ENCODE assay signal across 34 cellular contexts in the genomic region with DNA sequence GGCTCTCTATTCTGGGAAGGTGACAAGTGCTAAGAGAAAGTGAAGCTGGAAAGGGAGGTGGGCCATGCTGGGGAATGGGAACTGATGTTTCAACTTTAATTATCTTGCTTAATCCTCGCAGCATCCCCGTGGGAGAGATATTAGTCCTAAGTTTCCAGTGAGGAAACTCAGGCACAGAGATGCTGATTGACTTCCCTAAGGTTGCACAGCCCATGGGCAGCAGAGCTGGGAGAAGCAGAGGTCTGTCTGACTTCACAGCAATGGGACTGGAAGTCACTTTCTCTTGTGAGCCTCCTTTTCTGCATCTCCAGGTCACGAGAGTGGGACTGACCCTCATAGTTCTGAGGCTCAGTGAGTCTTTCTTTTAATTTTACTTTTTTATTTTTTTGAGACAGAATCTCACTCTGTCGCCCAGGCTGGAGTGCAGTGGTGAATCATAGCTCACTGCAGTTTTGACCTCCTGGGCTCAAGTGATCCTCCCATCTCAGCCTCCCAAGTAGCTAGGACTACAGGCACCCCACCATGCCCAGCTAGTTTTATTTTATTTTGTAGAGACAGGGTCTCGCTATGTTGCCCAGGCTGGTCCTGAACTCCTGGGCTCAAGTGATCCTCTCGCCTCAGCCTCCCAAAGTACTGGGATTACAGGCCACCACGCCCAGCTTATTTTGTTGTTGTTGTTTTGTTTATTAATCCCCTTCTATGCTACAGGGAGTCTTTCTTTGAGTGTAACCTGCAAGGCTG. TPM values are rescaled to one million over a fixed set of nuclear protein-coding genes. Genes with fewer than 3 reads are reported as not detected.
"Had no signal": no experiment of that assay in that cellular context is flagged by ENCODE, and none has a peak within 500 bp of the region (broad histone marks: within the 10 kb centered on the region; RNA-seq: fewer than 3 reads in every experiment).

No MANE protein-coding gene starts in this region.

- H3K9me3 ChIP-seq: left ventricle myocardium inferior, mucosa of descending colon, pancreas, sigmoid colon, suprapubic skin, tibial artery, upper lobe of right lung had no signal

- H3K27me3 Mint-ChIP-seq: activated T-helper 17 cell treated with anti-CD3 and anti-CD28 coated beads, Interleukin-2, amount 50 U/mL, for 72 hours had no signal

- H3K27ac Mint-ChIP-seq: activated naive CD4-positive, alpha-beta T cell treated with anti-CD3 and anti-CD28 coated beads, Interleukin-2, amount 50 U/mL, for 72 hours; activated T-helper 17 cell treated with anti-CD3 and anti-CD28 coated beads, Interleukin-2, amount 50 U/mL, for 72 hours; nephron had no signal

- DNase-seq: activated CD4-positive, alpha-beta T cell treated with anti-CD3 and anti-CD28 coated beads for 48 hours; activated CD4-positive, alpha-beta T cell treated with anti-CD3 and anti-CD28 coated beads, Interleukin-2, amount 50 U/mL, for 48 hours; activated CD8-positive, alpha-beta memory T cell treated with anti-CD3 and anti-CD28 coated beads, Interleukin-2, amount 50 U/mL, for 4 hours; activated naive CD4-positive, alpha-beta T cell; activated T-cell treated with anti-CD3 and anti-CD28 coated beads, Interleukin-2, amount 50 U/mL, for 1 hour; effector memory CD4-positive, alpha-beta T cell; islet precursor cell; left ventricle myocardium inferior; mesendoderm; mucosa of descending colon; sigmoid colon; stimulated activated CD4-positive, alpha-beta T cell treated with anti-CD3 and anti-CD28 coated beads, Interleukin-1b, Interleukin-23, amount 100 ng/mL, for 48 hours; stimulated activated naive CD4-positive, alpha-beta T cell; T-helper 9 cell; WERI-Rb-1 had no signal

- H3K4me3 Mint-ChIP-seq: activated T-helper 17 cell treated with anti-CD3 and anti-CD28 coated beads, Interleukin-2, amount 50 U/mL, for 72 hours; nephron had no signal

- H3K36me3 ChIP-seq: left ventricle myocardium inferior, pancreas, sigmoid colon, suprapubic skin, tibial artery, upper lobe of right lung, WERI-Rb-1 had no signal

- H3K4me1 ChIP-seq: left ventricle myocardium inferior, psoas muscle, sigmoid colon, suprapubic skin, tibial artery, upper lobe of right lung had no signal

- H3K27ac ChIP-seq: dorsolateral prefrontal cortex, left ventricle myocardium inferior, pancreas, psoas muscle, sigmoid colon, suprapubic skin, tibial artery, upper lobe of right lung, WERI-Rb-1 had no signal

- H3K9me3 Mint-ChIP-seq: activated naive CD4-positive, alpha-beta T cell treated with anti-CD3 and anti-CD28 coated beads, Interleukin-2, amount 50 U/mL, for 72 hours; activated T-helper 17 cell treated with anti-CD3 and anti-CD28 coated beads, Interleukin-2, amount 50 U/mL, for 72 hours; nephron had no signal

- H3K4me3 ChIP-seq: dorsolateral prefrontal cortex, left ventricle myocardium inferior, lung, mucosa of descending colon, pancreas, psoas muscle, sigmoid colon, suprapubic skin, tibial artery, upper lobe of right lung had no signal

- FAIRE-seq: bronchial epithelial cell, colon, frontal cortex, pancreas, small intestine, TTC549 had no signal

- H3K36me3 Mint-ChIP-seq: activated naive CD4-positive, alpha-beta T cell treated with anti-CD3 and anti-CD28 coated beads, Interleukin-2, amount 50 U/mL, for 72 hours had no signal

- ATAC-seq: activated CD4-positive, CD25-positive, alpha-beta regulatory T cell treated with anti-CD3 and anti-CD28 coated beads, Interleukin-2, amount 50 U/mL, for 24 hours; activated T-helper 17 cell treated with anti-CD3 and anti-CD28 coated beads, Interleukin-2, amount 50 U/mL, for 72 hours; pancreas had no signal

- H3K27me3 ChIP-seq: pancreas, sigmoid colon, suprapubic skin, upper lobe of right lung had no signal

RNA-seq across cellular contexts. Expression of gene RAB44, which starts 2.6 kb away (rescaled TPM):
- total RNA-seq: activated CD8-positive, alpha-beta memory T cell treated with anti-CD3 and anti-CD28 coated beads for 36 hours; epithelial cell of proximal tubule; frontal cortex; myocyte had no signal
